Comparison of ENCODE assay signal across 8 cellular contexts in genomic region chr18:5031216-5031615, GRCh38.
"Had no signal": no experiment of that assay in that cellular context is flagged by ENCODE, and none has a peak within 500 bp of the region (broad histone marks: within the 10 kb centered on the region; RNA-seq: fewer than 3 reads in every experiment).

No MANE protein-coding gene starts in this region.

- ATAC-seq: HepG2, K562 had no signal

- H3K27ac ChIP-seq: HL-60, KMS-11 had no signal

- DNase-seq: IMR-90, KBM-7, KG1 had no signal

- H3K4me3 ChIP-seq: K562 had no signal

- H3K4me2 ChIP-seq: KMS-11 had no signal

- FAIRE-seq: HepG2, HTR-8/SVneo, K562 had no signal

- H3K9ac ChIP-seq: KMS-11 had no signal
